ENCODE assay signal across 19 cellular contexts in genomic region chr1:234570336-234570735, GRCh38.
"Had no signal": no experiment of that assay in that cellular context is flagged by ENCODE, and none has a peak within 500 bp of the region (broad histone marks: within the 10 kb centered on the region; RNA-seq: fewer than 3 reads in every experiment).

No MANE protein-coding gene starts in this region.

- ATAC-seq: activated naive CD4-positive, alpha-beta T cell treated with anti-CD3 and anti-CD28 coated beads, Interleukin-2, amount 50 U/mL, for 72 hours; naive thymus-derived CD4-positive, alpha-beta T cell; pancreas; stimulated activated memory B cell treated with anti-CD40 and anti-IgM and Interleukin-4, amounts not matched to agents 10 μg/mL and 1 μg/mL and 100 μg/mL, for 72 hours had no signal

- H3K9me3 ChIP-seq: adrenal gland, breast epithelium, pancreas, sigmoid colon, testis, upper lobe of left lung had no signal

- H3K4me1 ChIP-seq: adrenal gland, testis had no signal

- H3K36me3 ChIP-seq: adrenal gland, breast epithelium, pancreas, sigmoid colon, upper lobe of left lung had no signal

- H3K27ac ChIP-seq: adrenal gland, breast epithelium, pancreas, sigmoid colon, testis, upper lobe of left lung had no signal

- DNase-seq: activated B cell treated with CpG ODN at 0.5 μM for 24 hours; activated CD4-positive, alpha-beta memory T cell treated with anti-CD3 and anti-CD28 coated beads for 36 hours; activated CD4-positive, alpha-beta T cell treated with anti-CD3 and anti-CD28 coated beads for 4 hours; activated gamma-delta T cell treated with Interleukin-2 at 50 U/mL for 16 hours; activated T-cell treated with anti-CD3 and anti-CD28 coated beads, Interleukin-2, amount 50 U/mL, for 48 hours; adrenal gland; cortex of kidney; immature natural killer cell; kidney glomerular epithelial cell; mesendoderm; naive thymus-derived CD4-positive, alpha-beta T cell; pancreas; sigmoid colon; stimulated activated CD4-positive, alpha-beta T cell treated with anti-CD3 and anti-CD28 coated beads, Interleukin-4, amount 100 ng/mL, for 4 hours; testis; upper lobe of left lung had no signal

- H3K4me3 ChIP-seq: adrenal gland, breast epithelium, pancreas, sigmoid colon, testis, upper lobe of left lung had no signal

- H3K27me3 ChIP-seq: adrenal gland, breast epithelium, pancreas, sigmoid colon, testis, upper lobe of left lung had no signal
